8 cellular contexts compared by ENCODE assay signal in the genomic region with DNA sequence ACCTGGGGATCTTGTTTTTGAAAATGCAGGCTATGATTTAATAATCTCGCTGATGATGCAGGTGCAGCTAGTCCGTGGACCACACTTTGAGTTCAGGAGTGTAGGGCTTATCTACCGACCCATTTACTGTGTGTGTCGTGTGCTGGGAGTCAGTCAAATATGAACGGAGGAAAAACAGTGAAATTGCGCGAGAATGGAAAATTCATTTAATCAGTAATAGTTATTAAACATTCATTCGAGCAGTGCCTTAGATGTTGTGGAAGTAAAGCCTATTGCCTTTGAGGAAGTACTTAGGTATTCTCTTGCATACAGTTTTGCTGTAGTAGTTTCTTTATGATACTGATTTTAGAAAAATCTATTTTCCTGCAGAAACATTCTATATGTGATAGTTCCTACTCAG.
A peak's percentile ranks its signal among the peaks of the same experiment; 100 is the strongest.
DNase-seq lines count a peak whose midpoint lies in the region; ATAC-seq and TF ChIP-seq lines count a peak whose summit lies in the region.

No MANE protein-coding gene starts in this region.

- peaks cover 61% of the 10 kb centered on the region for H3K4me1 Mint-ChIP-seq in stimulated activated naive CD8-positive, alpha-beta T cell treated with anti-CD3 and anti-CD28 coated beads, Interleukin-15, amount 100 ng/mL, for 72 hours

- peak overlapping the region; percentile 85 to 98 for H3K27ac Mint-ChIP-seq in stimulated activated naive CD8-positive, alpha-beta T cell treated with anti-CD3 and anti-CD28 coated beads, Interleukin-15, amount 100 ng/mL, for 72 hours

- no peaks in the 10 kb centered on the region for H3K27me3 Mint-ChIP-seq in stimulated activated naive CD8-positive, alpha-beta T cell treated with anti-CD3 and anti-CD28 coated beads, Interleukin-15, amount 100 ng/mL, for 72 hours

- peak; percentile 33 for DNase-seq in NOMO-1 treated with DMSO at 0.1 percent for 48 hours (lab: John Stamatoyannopoulos, UW; ENCODE audit: unreplicated experiment)
- DNase-seq in NOMO-1 treated with dmso at 0.1 percent for 144 hours (lab: John Stamatoyannopoulos, UW; ENCODE audit: unreplicated experiment): no peak
- no peak for DNase-seq in WERI-Rb-1
- no peak for DNase-seq in iPS DF 6.9 (ENCODE audit: low read depth, low spot score)
- no peak for DNase-seq in stimulated activated naive CD8-positive, alpha-beta T cell treated with anti-CD3 and anti-CD28 coated beads, Interleukin-15, amount 100 ng/mL, for 72 hours
- no peak for DNase-seq in iPS-NIHi11 (ENCODE audit: low spot score)
- DNase-seq in NCI-H446 treated with DMSO at 0.1 percent for 48 hours (lab: John Stamatoyannopoulos, UW): no peak

- H3K36me3 ChIP-seq in WERI-Rb-1 (no peaks in the 10 kb centered on the region; the same call in 1 of the 2 replicates), iPS DF 6.9 (ENCODE audit: control insufficient read depth, insufficient read depth, low read length) (no peaks in the 10 kb centered on the region)

- ATAC-seq in stimulated activated naive CD8-positive, alpha-beta T cell treated with anti-CD3 and anti-CD28 coated beads, Interleukin-15, amount 100 ng/mL, for 72 hours: no peak
- ATAC-seq in HG02642 (IDR thresholded peaks at IDR 0.05; ENCODE audit: poor library complexity, unreplicated experiment): no peak

- peaks cover under 1% of the 10 kb centered on the region for H3K9me3 ChIP-seq in WERI-Rb-1 (ENCODE audit: severe bottlenecking)
- no peaks in the 10 kb centered on the region for H3K9me3 ChIP-seq in iPS DF 6.9 (ENCODE audit: control insufficient read depth, insufficient read depth, low read length)

- peak overlapping the region; percentile 97 for H3K4me3 ChIP-seq in WERI-Rb-1 (ENCODE audit: low read depth, low read length)
- H3K4me3 ChIP-seq in iPS DF 6.9 (ENCODE audit: low read length): peak overlapping the region; percentile 86; the same call in 1 of the 2 replicates

- no CpG with 5 or more reads among the region's 8 CpGs for WGBS in iPS DF 6.9 (ENCODE audit: insufficient coverage, insufficient read length)

- H3K4me1 ChIP-seq in iPS DF 6.9 (ENCODE audit: control insufficient read depth, insufficient read depth, low read length): no peaks in the 10 kb centered on the region; the same call in 1 of the 2 replicates

- TF ChIP-seq CTCF in WERI-Rb-1 (IDR thresholded peaks at IDR 0.05; ENCODE audit: low read depth, low read length): no peak

- no peaks in the 10 kb centered on the region for H3K27me3 ChIP-seq in WERI-Rb-1 (ENCODE audit: insufficient read depth, low read depth, severe bottlenecking)
- no peaks in the 10 kb centered on the region for H3K27me3 ChIP-seq in iPS DF 6.9 (ENCODE audit: control insufficient read depth, insufficient read depth, low read length)

- H3K27ac ChIP-seq in WERI-Rb-1 (no peak overlapping the region), iPS DF 6.9 (ENCODE audit: low read length) (no peak overlapping the region)

- H3K4me3 Mint-ChIP-seq in stimulated activated naive CD8-positive, alpha-beta T cell treated with anti-CD3 and anti-CD28 coated beads, Interleukin-15, amount 100 ng/mL, for 72 hours: peak overlapping the region; percentile 91 to 97

- H3K9me3 Mint-ChIP-seq in stimulated activated naive CD8-positive, alpha-beta T cell treated with anti-CD3 and anti-CD28 coated beads, Interleukin-15, amount 100 ng/mL, for 72 hours: no peaks in the 10 kb centered on the region
